22 cellular contexts compared by ENCODE assay signal in genomic region chr6:24844061-24844460, GRCh38. TPM values are rescaled to one million over a fixed set of nuclear protein-coding genes. Genes with fewer than 3 reads are reported as not detected.
DNase-seq lines count a peak whose midpoint lies in the region; ATAC-seq and TF ChIP-seq lines count a peak whose summit lies in the region.
"Had no signal": no experiment of that assay in that cellular context is flagged by ENCODE, and none has a peak within 500 bp of the region (broad histone marks: within the 10 kb centered on the region; RNA-seq: fewer than 3 reads in every experiment).

No MANE protein-coding gene starts in this region.

- TF ChIP-seq CTCF in natural killer cell (IDR thresholded peaks at IDR 0.05) = no peak
- no peak for TF ChIP-seq CTCF in activated B cell treated with CpG ODN at 0.5 μM for 24 hours (IDR thresholded peaks at IDR 0.05)
- no peak for TF ChIP-seq CTCF in thyroid gland (IDR thresholded peaks at IDR 0.05)

- intact Hi-C loops in natural killer cell (cut with micrococcal nuclease) (no loop called here), activated B cell treated with CpG ODN at 0.5 μM for 24 hours (cut with micrococcal nuclease) (no loop called here), thyroid gland (cut with DNase I) (no loop called here)

- H3K27me3 Mint-ChIP-seq in natural killer cell (ENCODE audit: low read depth in 2 of 2) (no peaks in the 10 kb centered on the region), activated B cell treated with CpG ODN at 0.5 μM for 24 hours (no peaks in the 10 kb centered on the region), memory B cell (no peaks in the 10 kb centered on the region)
- H3K27me3 Mint-ChIP-seq in natural killer cell treated with Interleukin-12 subunit alpha and Interleukin-12 subunit beta and Interleukin-15 and Interleukin-18, amount 100 ng/mL, for 72 hours = no peaks in the 10 kb centered on the region

- H3K27ac ChIP-seq in thyroid gland = peak overlapping the region; percentile 21 to 80 (median 74)

- POLR2A ChIA-PET in activated B cell treated with CpG ODN at 0.5 μM for 24 hours (lab: Charles Lee) = interaction anchor here (0.6 to 0.7 kb wide), 4 partner anchors 58 to 1057 kb away, joined by 3 to 4 read pairs (median 3); no protein-coding TSS in a partner anchor

- no peak for TF ChIP-seq POLR2A in thyroid gland (IDR thresholded peaks at IDR 0.05)

- DNase-seq in natural killer cell (no peak), activated B cell treated with CpG ODN at 0.5 μM for 24 hours (no peak), memory B cell (ENCODE audit: low spot score in 2 of 2) (no peak), thyroid gland (peak; percentile 64 to 65), NCI-H524 treated with DMSO at 0.1 percent for 48 hours (lab: John Stamatoyannopoulos, UW) (no peak)
- DNase-seq in natural killer cell treated with Interleukin-12 subunit alpha and Interleukin-12 subunit beta and Interleukin-15 and Interleukin-18, amount 100 ng/mL, for 72 hours (ENCODE audit: low spot score) = no peak
- no peak for DNase-seq in central memory CD4-positive, alpha-beta T cell
- no peak for DNase-seq in activated effector memory CD4-positive, alpha-beta T cell treated with Interleukin-2 at 50 U/mL for 16 hours
- DNase-seq: ACHN; DMS 273 treated with DMSO at 0.1 percent for 48 hours; KG1; NCI-H1048; NCI-H146; NCI-H2107; NCI-H226; NCI-H69; NK-92 treated with Interleukin-12 subunit alpha and Interleukin-12 subunit beta, amount 100 ng/mL, for 24 hours; OCI-M1; RPMI8226 had no signal

- H3K27ac Mint-ChIP-seq in natural killer cell (peak overlapping the region; percentile 80 to 84), activated B cell treated with CpG ODN at 0.5 μM for 24 hours (peak overlapping the region; percentile 18), memory B cell (peak overlapping the region; percentile 76)
- peak overlapping the region in 1 of 2 donors; percentile 78 for H3K27ac Mint-ChIP-seq in natural killer cell treated with Interleukin-12 subunit alpha and Interleukin-12 subunit beta and Interleukin-15 and Interleukin-18, amount 100 ng/mL, for 72 hours

- 24 to 54% methylated on average over 1 of the region's 1 CpG for WGBS in thyroid gland, 2 donors

- no peak for ATAC-seq in natural killer cell
- no peak for ATAC-seq in natural killer cell treated with Interleukin-12 subunit alpha and Interleukin-12 subunit beta and Interleukin-15 and Interleukin-18, amount 100 ng/mL, for 72 hours
- no peak for ATAC-seq in activated B cell treated with CpG ODN at 0.5 μM for 24 hours (ENCODE audit: low read depth)
- no peak for ATAC-seq in memory B cell (ENCODE audit: low read depth)

- H3K4me1 Mint-ChIP-seq in natural killer cell = peaks cover 29 to 45% of the 10 kb centered on the region in 2 donors
- H3K4me1 Mint-ChIP-seq in natural killer cell treated with Interleukin-12 subunit alpha and Interleukin-12 subunit beta and Interleukin-15 and Interleukin-18, amount 100 ng/mL, for 72 hours (ENCODE audit: low read depth in 2 of 2) = peaks cover 8 to 12% of the 10 kb centered on the region in 2 donors
- H3K4me1 Mint-ChIP-seq in activated B cell treated with CpG ODN at 0.5 μM for 24 hours = peaks cover 10% of the 10 kb centered on the region
- H3K4me1 Mint-ChIP-seq in memory B cell = peaks cover 10% of the 10 kb centered on the region

- no peaks in the 10 kb centered on the region for H3K27me3 ChIP-seq in thyroid gland

- H3K4me1 ChIP-seq in thyroid gland = peaks cover 36 to 57% of the 10 kb centered on the region in 2 donors

- H3K9me3 Mint-ChIP-seq in natural killer cell (no peaks in the 10 kb centered on the region), activated B cell treated with CpG ODN at 0.5 μM for 24 hours (no peaks in the 10 kb centered on the region), memory B cell (no peaks in the 10 kb centered on the region)
- no peaks in the 10 kb centered on the region for H3K9me3 Mint-ChIP-seq in natural killer cell treated with Interleukin-12 subunit alpha and Interleukin-12 subunit beta and Interleukin-15 and Interleukin-18, amount 100 ng/mL, for 72 hours

- no peaks in the 10 kb centered on the region for H3K36me3 ChIP-seq in thyroid gland

- no peaks in the 10 kb centered on the region for H3K9me3 ChIP-seq in thyroid gland

- H3K4me3 Mint-ChIP-seq in natural killer cell = no peak overlapping the region
- no peak overlapping the region for H3K4me3 Mint-ChIP-seq in natural killer cell treated with Interleukin-12 subunit alpha and Interleukin-12 subunit beta and Interleukin-15 and Interleukin-18, amount 100 ng/mL, for 72 hours
- no peak overlapping the region for H3K4me3 Mint-ChIP-seq in activated B cell treated with CpG ODN at 0.5 μM for 24 hours
- H3K4me3 Mint-ChIP-seq in memory B cell = no peak overlapping the region

- peaks cover 20% of the 10 kb centered on the region for H3K36me3 Mint-ChIP-seq in natural killer cell
- H3K36me3 Mint-ChIP-seq in natural killer cell treated with Interleukin-12 subunit alpha and Interleukin-12 subunit beta and Interleukin-15 and Interleukin-18, amount 100 ng/mL, for 72 hours = peaks cover 26% of the 10 kb centered on the region
- peaks cover 100% of the 10 kb centered on the region for H3K36me3 Mint-ChIP-seq in activated B cell treated with CpG ODN at 0.5 μM for 24 hours (ENCODE audit: low read depth)
- H3K36me3 Mint-ChIP-seq in memory B cell = peaks cover 56% of the 10 kb centered on the region

- CTCF ChIA-PET in activated B cell treated with CpG ODN at 0.5 μM for 24 hours (lab: Charles Lee) = no interaction called here

- no peak overlapping the region for H3K4me3 ChIP-seq in thyroid gland (replicated peaks in 1 of 3)

RNA-seq across cellular contexts. Expression of gene ARMH2, which starts 45.3 kb away (rescaled TPM):
- total RNA-seq in natural killer cell (1 to 10 TPM in 2 of 3 donors, under 1 TPM in 1; 0.68 to 3.0 (median 1.2) TPM), activated B cell treated with CpG ODN at 0.5 μM for 24 hours (2.1 and 2.3 TPM in 2 replicates), thyroid gland (not detected)
- total RNA-seq in natural killer cell treated with Interleukin-12 subunit alpha and Interleukin-12 subunit beta and Interleukin-15 and Interleukin-18, amount 100 ng/mL, for 72 hours = 1 to 10 TPM in 1 of 2 donors, under 1 TPM in 1; 0.74 to 1.3 TPM
- total RNA-seq: Daoy, H1, M059J had no signal

Comparison
In these comparisons a context has a peak if more than half of its experiments do, and no peak if none do; other contexts are left out.
1. DNase-seq: peak in thyroid gland (2 of 2); none in natural killer cell (single experiment), natural killer cell treated with Interleukin-12 subunit alpha and Interleukin-12 subunit beta and Interleukin-15 and Interleukin-18, amount 100 ng/mL, for 72 hours (single experiment), activated B cell treated with CpG ODN at 0.5 μM for 24 hours (single experiment), memory B cell (0 of 2), NCI-H524 treated with DMSO at 0.1 percent for 48 hours (single experiment), central memory CD4-positive, alpha-beta T cell (single experiment) and activated effector memory CD4-positive, alpha-beta T cell treated with Interleukin-2 at 50 U/mL for 16 hours (single experiment).